ENCODE assay signal across 9 cellular contexts in the genomic region with DNA sequence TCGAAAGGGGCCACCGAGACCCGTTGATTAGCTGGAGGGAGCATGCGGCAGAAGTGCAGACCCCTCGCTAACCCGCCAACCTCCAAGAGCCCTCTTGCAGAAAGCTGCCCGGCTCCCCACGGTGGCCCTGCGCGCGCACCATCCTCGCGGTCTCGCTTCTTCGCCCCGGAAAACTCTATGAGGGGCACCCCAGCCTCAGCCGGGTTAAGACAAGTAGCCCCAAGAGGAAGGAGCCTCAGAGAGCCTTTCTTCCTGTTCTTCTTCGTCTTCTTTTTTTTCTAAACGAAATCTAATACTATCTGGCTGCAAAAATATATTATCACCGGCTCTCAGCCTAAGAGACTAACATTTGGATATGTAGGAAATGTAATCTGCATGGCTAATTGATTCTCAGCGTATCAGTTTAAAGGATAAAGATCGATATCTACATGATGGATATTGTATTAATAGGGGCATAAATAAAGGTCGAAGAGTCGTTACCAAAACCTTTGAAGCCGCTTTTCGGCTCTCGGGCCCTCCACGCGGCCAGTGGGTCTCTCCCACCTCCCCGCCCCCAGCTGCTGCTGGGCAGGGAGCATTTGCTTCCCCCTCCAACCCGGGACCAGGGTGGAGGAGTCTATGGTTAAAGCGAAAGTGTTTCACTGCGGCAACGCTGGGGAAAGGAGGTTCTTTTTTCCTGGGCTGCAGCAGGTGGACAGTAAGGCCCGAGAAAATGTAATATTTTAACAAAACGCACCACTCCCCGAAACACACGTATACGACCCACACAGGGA. TPM values are rescaled to one million over a fixed set of nuclear protein-coding genes. Genes with fewer than 3 reads are reported as not detected.
DNase-seq lines count a peak whose midpoint lies in the region; ATAC-seq and TF ChIP-seq lines count a peak whose summit lies in the region.
"Had no signal": no experiment of that assay in that cellular context is flagged by ENCODE, and none has a peak within 500 bp of the region (broad histone marks: within the 10 kb centered on the region; RNA-seq: fewer than 3 reads in every experiment).

No MANE protein-coding gene starts in this region.

- H3K27me3 ChIP-seq in tibial nerve, result peaks cover 0 to 100% of the 10 kb centered on the region in 2 donors

- WGBS in tibial nerve, 2 donors, result 4 to 5% methylated on average over 39 of the region's 39 CpGs

- H3K36me3 Mint-ChIP-seq in activated T-cell treated with anti-CD3 and anti-CD28 coated beads, Interleukin-2, amount 50 U/mL, for 4 hours (ENCODE audit: insufficient read depth), result peaks cover 2% of the 10 kb centered on the region
- H3K36me3 Mint-ChIP-seq in activated B cell treated with CpG ODN at 0.5 μM for 24 hours (ENCODE audit: low read depth), result no peaks in the 10 kb centered on the region

- intact Hi-C loops in activated B cell treated with CpG ODN at 0.5 μM for 24 hours (cut with micrococcal nuclease), result no loop called here

- H3K4me3 Mint-ChIP-seq in activated T-cell treated with anti-CD3 and anti-CD28 coated beads, Interleukin-2, amount 50 U/mL, for 4 hours, result peak overlapping the region; percentile 75
- H3K4me3 Mint-ChIP-seq in activated B cell treated with CpG ODN at 0.5 μM for 24 hours, result peak overlapping the region; percentile 76

- TF ChIP-seq CTCF in activated B cell treated with CpG ODN at 0.5 μM for 24 hours (IDR thresholded peaks at IDR 0.05), result no peak
- TF ChIP-seq CTCF in tibial nerve (IDR thresholded peaks at IDR 0.05), result no peak

- H3K27ac Mint-ChIP-seq in activated B cell treated with CpG ODN at 0.5 μM for 24 hours, result peak overlapping the region; percentile 18

- H3K9me3 ChIP-seq in tibial nerve, result no peaks in the 10 kb centered on the region

- no peaks in the 10 kb centered on the region for H3K9me3 Mint-ChIP-seq in activated T-cell treated with anti-CD3 and anti-CD28 coated beads, Interleukin-2, amount 50 U/mL, for 4 hours
- no peaks in the 10 kb centered on the region for H3K9me3 Mint-ChIP-seq in activated B cell treated with CpG ODN at 0.5 μM for 24 hours

- H3K36me3 ChIP-seq in tibial nerve, result no peaks in the 10 kb centered on the region

- DNase-seq in activated T-cell treated with anti-CD3 and anti-CD28 coated beads, Interleukin-2, amount 50 U/mL, for 4 hours, result no peak
- DNase-seq in activated T-cell treated with anti-CD3 and anti-CD28 coated beads for 4 hours, result no peak
- DNase-seq in activated B cell treated with CpG ODN at 0.5 μM for 24 hours, result no peak
- peak; percentile 60 for DNase-seq in left kidney (ENCODE audit: low read depth, low spot score)
- DNase-seq in tibial nerve (ENCODE audit: low spot score in 2 of 2), result no peak
- no peak for DNase-seq in dermis blood vessel endothelial cell
- DNase-seq in cortex of kidney (lab: John Stamatoyannopoulos, UW), result no peak
- DNase-seq: stimulated activated CD4-positive, alpha-beta T cell treated with anti-CD3 and anti-CD28 coated beads, Interleukin-12 subunit alpha, Interleukin-12 subunit beta, amount 100 ng/mL, for 4 hours had no signal

- POLR2A ChIA-PET in activated B cell treated with CpG ODN at 0.5 μM for 24 hours (lab: Charles Lee), result no interaction called here

- no peak for TF ChIP-seq EP300 in tibial nerve (IDR thresholded peaks at IDR 0.05)

- TF ChIP-seq POLR2A in tibial nerve (IDR thresholded peaks at IDR 0.05), result no peak

- peaks cover 0 to 71% (median 21%) of the 10 kb centered on the region in 4 donors for H3K4me1 ChIP-seq in tibial nerve

- H3K4me1 Mint-ChIP-seq in activated T-cell treated with anti-CD3 and anti-CD28 coated beads, Interleukin-2, amount 50 U/mL, for 4 hours (ENCODE audit: low read depth), result peaks cover 31% of the 10 kb centered on the region
- peaks cover 33% of the 10 kb centered on the region for H3K4me1 Mint-ChIP-seq in activated B cell treated with CpG ODN at 0.5 μM for 24 hours

- peak overlapping the region; percentile 33 to 67 (median 51) for H3K4me3 ChIP-seq in tibial nerve

- CTCF ChIA-PET in activated B cell treated with CpG ODN at 0.5 μM for 24 hours (lab: Charles Lee), result no interaction called here

- ATAC-seq in activated T-cell treated with anti-CD3 and anti-CD28 coated beads, Interleukin-2, amount 50 U/mL, for 4 hours, result no peak
- ATAC-seq in activated B cell treated with CpG ODN at 0.5 μM for 24 hours (ENCODE audit: low read depth), result peak; percentile 18
- no peak for ATAC-seq in GM18519 (IDR thresholded peaks at IDR 0.05; ENCODE audit: low FRiP score, unreplicated experiment)

- peaks cover 96% of the 10 kb centered on the region for H3K27me3 Mint-ChIP-seq in activated T-cell treated with anti-CD3 and anti-CD28 coated beads, Interleukin-2, amount 50 U/mL, for 4 hours (ENCODE audit: low read depth)
- H3K27me3 Mint-ChIP-seq in activated B cell treated with CpG ODN at 0.5 μM for 24 hours, result peaks cover 87% of the 10 kb centered on the region

- no peak overlapping the region for H3K27ac ChIP-seq in tibial nerve

RNA-seq across cellular contexts. Expression of a gene that starts 6.1 kb away (rescaled TPM):
- total RNA-seq in activated T-cell treated with anti-CD3 and anti-CD28 coated beads, Interleukin-2, amount 50 U/mL, for 4 hours, result not detected
- total RNA-seq in activated B cell treated with CpG ODN at 0.5 μM for 24 hours, result not detected in 2 replicates
- total RNA-seq in tibial nerve, result not detected
- not detected in 2 replicates for total RNA-seq in dermis blood vessel endothelial cell
